22 cellular contexts compared by ENCODE assay signal in genomic region chr15:95957854-95958253, GRCh38.
DNase-seq lines count a peak whose midpoint lies in the region; ATAC-seq and TF ChIP-seq lines count a peak whose summit lies in the region.
"Had no signal": no experiment of that assay in that cellular context is flagged by ENCODE, and none has a peak within 500 bp of the region (broad histone marks: within the 10 kb centered on the region; RNA-seq: fewer than 3 reads in every experiment).

No MANE protein-coding gene starts in this region.

- no peak overlapping the region for H3K4me2 ChIP-seq in GM23338
- no peak overlapping the region for H3K4me2 ChIP-seq in neural progenitor cell
- H3K4me2 ChIP-seq: PC-9 had no signal

- peaks cover 3% of the 10 kb centered on the region; the same call in 2 of the 3 replicates for H3K4me1 Mint-ChIP-seq in GM23338
- peaks cover 7% of the 10 kb centered on the region for H3K4me1 Mint-ChIP-seq in neural progenitor cell
- H3K4me1 Mint-ChIP-seq: CD14-positive monocyte, IgD-negative memory B cell had no signal

- H4K20me1 ChIP-seq in GM23338 (replicated peaks; ENCODE audit: insufficient read depth) (no peaks in the 10 kb centered on the region), neural progenitor cell (ENCODE audit: low read depth) (no peaks in the 10 kb centered on the region)

- H3K36me3 Mint-ChIP-seq in GM23338 (ENCODE audit: low read depth) = no peaks in the 10 kb centered on the region
- peaks cover 5% of the 10 kb centered on the region for H3K36me3 Mint-ChIP-seq in neural progenitor cell
- H3K36me3 Mint-ChIP-seq: CD14-positive monocyte, IgD-negative memory B cell had no signal

- H3K4me3 ChIP-seq in GM23338 (no peak overlapping the region), neural progenitor cell (no peak overlapping the region)
- H3K4me3 ChIP-seq: PC-9, SK-N-MC had no signal

- no peak overlapping the region for H3K9ac ChIP-seq in neural progenitor cell

- no peaks in the 10 kb centered on the region for H3K36me3 ChIP-seq in GM23338 (ENCODE audit: insufficient read depth)
- H3K36me3 ChIP-seq in neural progenitor cell = no peaks in the 10 kb centered on the region

- ATAC-seq in GM23338 (no peak; the same call in 2 of the 3 replicates), GM21423 (IDR thresholded peaks at IDR 0.05; ENCODE audit: unreplicated experiment) (no peak), HG03469 (IDR thresholded peaks at IDR 0.05; ENCODE audit: unreplicated experiment) (no peak)

- H3K79me2 ChIP-seq in GM23338 (replicated peaks; ENCODE audit: insufficient read depth) (no peaks in the 10 kb centered on the region), neural progenitor cell (ENCODE audit: low read depth) (no peaks in the 10 kb centered on the region)

- intact Hi-C loops in head of caudate nucleus (cut with DNase I) = no loop called here

- H2AFZ ChIP-seq in GM23338 (peak overlapping the region; percentile 18; the same call in 1 of the 2 replicates), neural progenitor cell (replicated peaks) (peak overlapping the region; percentile 60)
- H2AFZ ChIP-seq: PC-9 had no signal

- H3K27me3 ChIP-seq in GM23338 (ENCODE audit: insufficient read depth) (no peaks in the 10 kb centered on the region), neural progenitor cell (no peaks in the 10 kb centered on the region)

- H3K9me3 ChIP-seq in neural progenitor cell (ENCODE audit: low read depth) = peaks cover 5% of the 10 kb centered on the region

- no peak overlapping the region for H3K27ac ChIP-seq in GM23338 (ENCODE audit: low read depth)
- H3K27ac ChIP-seq in neural progenitor cell = no peak overlapping the region
- H3K27ac ChIP-seq: PC-9, SK-N-MC had no signal

- H3F3A ChIP-seq in GM23338 (replicated peaks; ENCODE audit: low read depth) (no peaks in the 10 kb centered on the region), neural progenitor cell (ENCODE audit: low read depth) (no peaks in the 10 kb centered on the region)

- TF ChIP-seq CTCF in GM23338 (conservative IDR thresholded peaks at IDR 0.05; ENCODE audit: low read depth in 2 of 2) (no peak), neural progenitor cell (IDR thresholded peaks at IDR 0.05) (no peak)

- H3K27ac Mint-ChIP-seq in GM23338 (no peak overlapping the region), neural progenitor cell (peak overlapping the region; percentile 39)
- H3K27ac Mint-ChIP-seq: CD14-positive monocyte had no signal

- no peak for DNase-seq in GM23338 (ENCODE audit: low spot score)
- DNase-seq in NCI-H524 treated with DMSO at 0.1 percent for 48 hours (lab: John Stamatoyannopoulos, UW) = peak; percentile 90
- peak; percentile 19 for DNase-seq in iPS-NIHi11 (ENCODE audit: low spot score)
- DNase-seq in neural progenitor cell (ENCODE audit: low spot score) = peak; percentile 7
- no peak for DNase-seq in NOMO-1 treated with dmso at 0.1 percent for 144 hours (lab: John Stamatoyannopoulos, UW; ENCODE audit: unreplicated experiment)
- no peak for DNase-seq in head of caudate nucleus
- DNase-seq: GF-D8, HCEC 1CT, Karpas-422, MV-4-11, NCI-H1105 treated with DMSO at 0.1 percent for 48 hours, NCI-H2029 treated with DMSO at 0.1 percent for 48 hours, NCI-H226, NCI-H526, PC-9, RPMI8226, SHP77 had no signal

- H3K9me3 Mint-ChIP-seq in GM23338 (no peaks in the 10 kb centered on the region; the same call in 1 of the 3 replicates), neural progenitor cell (peaks cover 37% of the 10 kb centered on the region)

- no peaks in the 10 kb centered on the region for H3K4me1 ChIP-seq in GM23338 (ENCODE audit: insufficient read depth)
- peaks cover 4% of the 10 kb centered on the region for H3K4me1 ChIP-seq in neural progenitor cell

- 0 out of 2 replicates have a peak, but pooled peaks cover 3% of the 10 kb centered on the region for H3K9me2 ChIP-seq in GM23338 (ENCODE audit: insufficient read depth)

- H3K4me3 Mint-ChIP-seq in GM23338 = no peak overlapping the region
- no peak overlapping the region for H3K4me3 Mint-ChIP-seq in neural progenitor cell
- H3K4me3 Mint-ChIP-seq: CD14-positive monocyte, IgD-negative memory B cell had no signal

- peaks cover 3% of the 10 kb centered on the region for H3K27me3 Mint-ChIP-seq in GM23338 (ENCODE audit: insufficient read depth, low read depth, poor library complexity)
- no peaks in the 10 kb centered on the region for H3K27me3 Mint-ChIP-seq in neural progenitor cell (ENCODE audit: insufficient read depth, low read depth)
- H3K27me3 Mint-ChIP-seq: IgD-negative memory B cell had no signal

TF ChIP-seq in GM23338, 12 proteins besides CTCF, POLR2A, EP300 and RAD21 (continues in another document):
- TF ChIP-seq CREB1 (CRISPR knock-in tag; IDR thresholded peaks at IDR 0.05; ENCODE audit: low read depth) = no peak
- TF ChIP-seq REST (IDR thresholded peaks at IDR 0.05; ENCODE audit: unreplicated experiment) = no peak
- TF ChIP-seq ZNF331 (CRISPR knock-in tag; IDR thresholded peaks at IDR 0.05; ENCODE audit: low read depth) = no peak
- no peak for TF ChIP-seq JUNB (IDR thresholded peaks at IDR 0.05; ENCODE audit: unreplicated experiment)
- TF ChIP-seq STAT1 (IDR thresholded peaks at IDR 0.05; ENCODE audit: unreplicated experiment) = no peak

Comparison
In these comparisons a context has a peak if more than half of its experiments do, and no peak if none do; other contexts are left out.
1. DNase-seq: peak in NCI-H524 treated with DMSO at 0.1 percent for 48 hours (single experiment), iPS-NIHi11 (single experiment) and neural progenitor cell (single experiment); none in GM23338 (single experiment), NOMO-1 treated with dmso at 0.1 percent for 144 hours (single experiment) and head of caudate nucleus (0 of 42).